ENCODE assay signal across 8 cellular contexts in genomic region chr4:48963042-48963679, GRCh38. TPM values are rescaled to one million over a fixed set of nuclear protein-coding genes. Genes with fewer than 3 reads are reported as not detected.
DNase-seq lines count a peak whose midpoint lies in the region; ATAC-seq and TF ChIP-seq lines count a peak whose summit lies in the region.

No MANE protein-coding gene starts in this region.

- no peak overlapping the region for H3K27ac ChIP-seq in HEK293 (ENCODE audit: extremely low read depth, low read depth, low read length)
- H3K27ac ChIP-seq in ovary: no peak overlapping the region
- H3K27ac ChIP-seq in upper lobe of left lung: no peak overlapping the region

- POLR2A ChIA-PET in GM10248 (lab: Yijun Ruan, JAX) (no interaction called here), HEK293 (lab: Yijun Ruan, JAX) (interaction anchor here (0.7 kb wide), 1 partner anchor 1512 kb away, joined by 4 read pairs; no protein-coding TSS in a partner anchor)

- CTCF ChIA-PET in GM10248 (lab: Yijun Ruan, JAX): interaction anchor here (0.6 to 7.9 kb wide), 19 partner anchors 9 to 835 kb away, joined by 3 to 59 read pairs (median 3); no protein-coding TSS in a partner anchor
- CTCF ChIA-PET in HEK293 (lab: Yijun Ruan, JAX): interaction anchor here (0.7 to 4.8 kb wide), 8 partner anchors 12 to 385 kb away, joined by 3 to 26 read pairs (median 4); partner anchors contain the start of gene FRYL

- H3K9me3 ChIP-seq in HEK293 (ENCODE audit: control insufficient read depth, insufficient read depth, low read depth, low read length) (no peaks in the 10 kb centered on the region), ovary (no peaks in the 10 kb centered on the region), upper lobe of left lung (no peaks in the 10 kb centered on the region)

- 7 to 15% (median 12%) methylated on average over 5 of the region's 5 CpGs for WGBS in ovary, 3 donors
- WGBS in upper lobe of left lung, 2 donors: 16 to 18% methylated on average over 5 of the region's 5 CpGs

- H3K27me3 ChIP-seq in ovary (no peaks in the 10 kb centered on the region), upper lobe of left lung (no peaks in the 10 kb centered on the region)

- intact Hi-C loops in ovary (cut with DNase I): loop anchor here in 3 of 4 donors (5.0 kb wide), 2 partner anchors 381 to 386 kb away; no protein-coding TSS in a partner anchor

- DNase-seq in GM10248 (ENCODE audit: extremely low spot score) (peak; percentile 66), MV-4-11 (lab: John Stamatoyannopoulos, UW) (peak; percentile 77), SIG-M5 treated with dmso at 0.1 percent for 504 hours (lab: John Stamatoyannopoulos, UW; ENCODE audit: unreplicated experiment) (peak; percentile 85), foreskin melanocyte (peak; percentile 73), ovary (peak; percentile 34 to 59 (median 41)), upper lobe of left lung (peak in 1 of 2 donors; percentile 66)
- DNase-seq in activated T-helper 9 cell treated with anti-CD3 and anti-CD28 coated beads, Interleukin-2, amount 50 U/mL, for 16 hours (ENCODE audit: low read depth): peak; percentile 43

- no peak for TF ChIP-seq EP300 in ovary (IDR thresholded peaks at IDR 0.05)
- no peak for TF ChIP-seq EP300 in upper lobe of left lung (IDR thresholded peaks at IDR 0.05)

- no peaks in the 10 kb centered on the region for H3K36me3 ChIP-seq in HEK293 (ENCODE audit: control insufficient read depth in 2 of 2, insufficient read depth in 1 of 2, low read length in 2 of 2)
- no peaks in the 10 kb centered on the region for H3K36me3 ChIP-seq in ovary
- no peaks in the 10 kb centered on the region for H3K36me3 ChIP-seq in upper lobe of left lung

- TF ChIP-seq CTCF in GM10248 (IDR thresholded peaks at IDR 0.05; ENCODE audit: control extremely low read depth, extremely low read depth, low read depth, missing control alignments): peak; percentile 98
- peak; percentile 40; the same call in 1 of the 2 replicates for TF ChIP-seq CTCF in HEK293 (tag by site-specific recombination; IDR thresholded peaks at IDR 0.05)
- TF ChIP-seq CTCF in ovary (IDR thresholded peaks at IDR 0.05): peak; percentile 70 to 75 (median 73)
- TF ChIP-seq CTCF in upper lobe of left lung (IDR thresholded peaks at IDR 0.05): peak; percentile 77 to 91 (median 88)

- H3K4me1 ChIP-seq in HEK293 (ENCODE audit: control insufficient read depth, insufficient read depth, low read length) (no peaks in the 10 kb centered on the region), ovary (ENCODE audit: insufficient read depth) (no peaks in the 10 kb centered on the region), upper lobe of left lung (no peaks in the 10 kb centered on the region)

- no peak overlapping the region for H3K4me3 ChIP-seq in HEK293 (ENCODE audit: low read depth, low read length)
- H3K4me3 ChIP-seq in ovary: no peak overlapping the region
- H3K4me3 ChIP-seq in upper lobe of left lung: no peak overlapping the region

- no peak for TF ChIP-seq POLR2A in ovary (IDR thresholded peaks at IDR 0.05)
- TF ChIP-seq POLR2A in upper lobe of left lung (IDR thresholded peaks at IDR 0.05): no peak

- peak; percentile 90 to 94 for ATAC-seq in upper lobe of left lung (ENCODE audit: low FRiP score in 2 of 2)

TF ChIP-seq in HEK293, 187 proteins besides CTCF, POLR2A, EP300 and RAD21:
- TF ChIP-seq ZNF704 (tag by site-specific recombination; IDR thresholded peaks at IDR 0.05): no peak
- TF ChIP-seq ZNF654 (tag by site-specific recombination; IDR thresholded peaks at IDR 0.05; ENCODE audit: low read depth): peak; percentile 83
- no peak for TF ChIP-seq ZNF585B (tag by site-specific recombination; IDR thresholded peaks at IDR 0.05)
- peak; percentile 72 for TF ChIP-seq SCRT2 (tag by site-specific recombination; IDR thresholded peaks at IDR 0.05)
- no peak for TF ChIP-seq AEBP2 (tag by site-specific recombination; IDR thresholded peaks at IDR 0.05; ENCODE audit: borderline replicate concordance)

RNA-seq across cellular contexts. Expression of gene CWH43, which starts 22.9 kb away (rescaled TPM):
- total RNA-seq in ovary (1 to 10 TPM in 1 of 7 donors, under 1 TPM in 4, not detected in 2; 0.33 to 3.2 (median 0.48) TPM), upper lobe of left lung (1 to 10 TPM in 2 of 6 donors, under 1 TPM in 2, not detected in 2; 0.67 to 1.7 (median 1.1) TPM)
- polyA plus RNA-seq in ovary: not detected

RNA-seq across cellular contexts. Expression of gene OCIAD2, which starts 56.6 kb away (rescaled TPM):
- total RNA-seq in ovary (10 to 100 TPM in 4 of 7 donors, 1 to 10 TPM in 3; 2.1 to 14.6 (median 10.6) TPM), upper lobe of left lung (100 to 1,000 TPM in 1 of 6 donors, 10 to 100 TPM in 5; 27.7 to 172 (median 37.9) TPM)
- 10 to 100 TPM; 20.0 to 20.4 TPM for polyA plus RNA-seq in ovary

Comparison
In these comparisons a context has a peak if more than half of its experiments do, and no peak if none do; other contexts are left out.
1. CTCF ChIP-seq: peak in every context shown above with its lines; median percentile 98 in GM10248; 88 in upper lobe of left lung; 73 in ovary; 40 in HEK293.